In the genomic region with DNA sequence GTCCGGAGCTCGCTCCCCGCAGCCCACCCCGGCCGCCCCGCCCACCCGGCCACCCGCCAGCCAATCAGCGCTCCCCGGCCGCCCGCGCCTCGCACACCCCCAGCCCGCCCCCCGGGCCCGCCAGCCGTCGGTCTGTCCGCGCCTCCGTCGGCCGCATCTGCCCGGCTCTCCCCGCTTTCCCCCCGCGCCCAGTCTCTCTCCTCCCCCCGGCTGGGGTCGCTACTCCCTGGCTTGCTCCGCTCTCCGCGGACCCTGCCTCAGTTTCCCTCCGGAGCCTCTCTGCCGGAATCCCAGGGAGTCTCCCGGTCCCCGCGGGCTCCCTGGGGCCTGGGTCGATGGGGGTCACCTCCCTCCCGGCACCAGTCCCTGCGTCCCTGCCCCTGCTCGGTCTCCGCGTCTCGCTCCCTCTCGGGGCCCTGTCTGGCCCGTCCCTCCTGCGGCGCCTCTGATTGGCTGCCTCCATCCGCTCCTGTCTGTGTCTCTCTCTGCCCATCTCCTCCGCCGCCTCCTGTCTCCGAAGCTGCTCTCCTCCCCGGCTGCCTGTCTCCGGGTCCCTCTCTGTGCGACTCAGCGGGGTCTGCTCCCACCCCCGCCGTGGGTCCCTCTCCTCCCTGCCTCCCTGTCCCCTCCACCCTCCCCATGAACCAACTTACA, we compare ENCODE assay signal across 9 cellular contexts. TPM values are rescaled to one million over a fixed set of nuclear protein-coding genes. Genes with fewer than 3 reads are reported as not detected.
A peak's percentile ranks its signal among the peaks of the same experiment; 100 is the strongest.
DNase-seq lines count a peak whose midpoint lies in the region; ATAC-seq and TF ChIP-seq lines count a peak whose summit lies in the region.
"Had no signal": no experiment of that assay in that cellular context is flagged by ENCODE, and none has a peak within 500 bp of the region (broad histone marks: within the 10 kb centered on the region; RNA-seq: fewer than 3 reads in every experiment).

No MANE protein-coding gene starts in this region.

- in situ Hi-C loops in GM13976 (cut with MboI; ENCODE audit: low sequenced_read_pairs, unreplicated experiment): no loop called here
- in situ Hi-C loops in brain microvascular endothelial cell (cut with HindIII; ENCODE audit: low pct_ligation_motif_present, low sequenced_read_pairs): no loop called here

- no peaks in the 10 kb centered on the region for H4K20me1 ChIP-seq in PC-3 (ENCODE audit: low read length)

- peak overlapping the region; percentile 58 for H2AFZ ChIP-seq in PC-3 (ENCODE audit: low read length)

- H3K9me2 ChIP-seq in PC-3 (replicated peaks; ENCODE audit: low read length): no peaks in the 10 kb centered on the region

- no peaks in the 10 kb centered on the region for H3K27me3 ChIP-seq in PC-3 (ENCODE audit: low read length)
- H3K27me3 ChIP-seq in brain microvascular endothelial cell (replicated peaks): no peaks in the 10 kb centered on the region

- peak; percentile 68 for ATAC-seq in PC-3
- no peak for ATAC-seq in GM18520 (IDR thresholded peaks at IDR 0.05; ENCODE audit: unreplicated experiment)

- no peaks in the 10 kb centered on the region for H3K79me2 ChIP-seq in PC-3 (ENCODE audit: low read length)

- H3K27ac ChIP-seq in PC-3 (ENCODE audit: low read length): peak overlapping the region; percentile 14; the same call in 1 of the 2 replicates
- H3K27ac ChIP-seq in brain microvascular endothelial cell: peak overlapping the region; percentile 68

- peaks cover 5% of the 10 kb centered on the region for H3F3A ChIP-seq in PC-3 (ENCODE audit: low read length, unreplicated experiment)

- H3K9ac ChIP-seq in PC-3 (ENCODE audit: low read length): peak overlapping the region; percentile 63

- POLR2A ChIA-PET in PC-3 (lab: Charles Lee; ENCODE audit: unreplicated experiment): no interaction called here

- peak; percentile 96 for DNase-seq in 8988T
- peak; percentile 71 for DNase-seq in GM13976 (ENCODE audit: low spot score)
- peak; percentile 72 for DNase-seq in PC-3
- DNase-seq in brain microvascular endothelial cell: peak; percentile 74
- DNase-seq in kidney glomerular epithelial cell (lab: John Stamatoyannopoulos, UW): peak; percentile 41
- no peak for DNase-seq in NCI-H345 treated with DMSO at 0.1 percent for 48 hours (lab: John Stamatoyannopoulos, UW; ENCODE audit: unreplicated experiment)
- no peak for DNase-seq in ureter (ENCODE audit: low spot score)

- H3K4me3 ChIP-seq in PC-3 (ENCODE audit: low read length) (peak overlapping the region; percentile 77), brain microvascular endothelial cell (ENCODE audit: low read depth, low read length) (peak overlapping the region; percentile 83)

- no peaks in the 10 kb centered on the region for H3K36me3 ChIP-seq in PC-3 (ENCODE audit: low read depth, low read length)
- H3K36me3 ChIP-seq in brain microvascular endothelial cell (replicated peaks): no peaks in the 10 kb centered on the region

- TF ChIP-seq CTCF in GM13976 (IDR thresholded peaks at IDR 0.05; ENCODE audit: borderline replicate concordance, control extremely low read depth, extremely low read depth, insufficient read depth, missing control alignments) (no peak), PC-3 (conservative IDR thresholded peaks at IDR 0.05; ENCODE audit: low read depth, low read length) (no peak), brain microvascular endothelial cell (IDR thresholded peaks at IDR 0.05; ENCODE audit: low read depth, low read length, missing control alignments) (peak; percentile 3)

- peaks cover 44% of the 10 kb centered on the region for H3K4me1 ChIP-seq in PC-3 (ENCODE audit: insufficient read depth, low read length)

- CTCF ChIA-PET in PC-3 (lab: Charles Lee): interaction anchor here (0.6 kb wide), 1 partner anchor 733 kb away, joined by 20 read pairs; no protein-coding TSS in a partner anchor

- intact Hi-C loops in PC-3 (cut with micrococcal nuclease): loop anchor here (5.0 kb wide), 1 partner anchor 67 kb away; no protein-coding TSS in a partner anchor

- BruUV-seq in PC-3 (replicated peaks; lab: Mats Ljungman, UMichigan): no TSS peak

- H3K4me2 ChIP-seq in PC-3 (ENCODE audit: low read length): peak overlapping the region; percentile 95

- no peaks in the 10 kb centered on the region for H3K9me3 ChIP-seq in PC-3 (ENCODE audit: low read length)

RNA-seq across cellular contexts. Expression of gene IL11, which starts 0.5 kb away (rescaled TPM):
- total RNA-seq in PC-3 (2014; rRNA removed) (7.5 and 10.7 TPM in 2 replicates), ureter (not detected)

RNA-seq across cellular contexts. Expression of gene GARIN5B, which starts 6.7 kb away (rescaled TPM):
- total RNA-seq in PC-3 (2014; rRNA removed) (not detected in 2 replicates), ureter (not detected)
- total RNA-seq: aorta had no signal

RNA-seq across cellular contexts. Expression of gene TMEM190, which starts 6.8 kb away (rescaled TPM):
- total RNA-seq in PC-3 (2014; rRNA removed) (not detected in 2 replicates), ureter (not detected)
- total RNA-seq: aorta had no signal

RNA-seq across cellular contexts. Expression of gene TMEM238, which starts 14.3 kb away (rescaled TPM):
- total RNA-seq in PC-3 (2014; rRNA removed): 22.1 and 22.8 TPM in 2 replicates
- 20.8 TPM for total RNA-seq in ureter

RNA-seq across cellular contexts. Expression of gene COX6B2, which starts 15.3 kb away (rescaled TPM):
- total RNA-seq in PC-3 (2014; rRNA removed) (0.80 and 2.4 TPM in 2 replicates), ureter (3.7 TPM)

Comparison
In these comparisons a context has a peak if more than half of its experiments do, and no peak if none do; other contexts are left out.
1. DNase-seq: peak in 8988T (single experiment), GM13976 (single experiment), PC-3 (single experiment), brain microvascular endothelial cell (single experiment) and kidney glomerular epithelial cell (single experiment); none in NCI-H345 treated with DMSO at 0.1 percent for 48 hours (single experiment) and ureter (single experiment).